1 cellular context compared by ENCODE assay signal in genomic region chr1:1371741-1372711, GRCh38.
TF ChIP-seq lines count a peak whose summit lies in the region.

No MANE protein-coding gene starts in this region.

TF ChIP-seq in K562, 482 proteins besides CTCF, POLR2A, EP300 and RAD21 (continued from another document):
- TF ChIP-seq CHD7 (IDR thresholded peaks at IDR 0.05; ENCODE audit: low read depth, low read length) (no peak), ETV5 (CRISPR knock-in tag; IDR thresholded peaks at IDR 0.05; ENCODE audit: low read depth) (peak; percentile 29; the same call in 1 of the 2 replicates), ZFP36 (IDR thresholded peaks at IDR 0.05; ENCODE audit: low read depth, low read length, partially characterized antibody) (no peak), SIX5 (IDR thresholded peaks at IDR 0.05; ENCODE audit: borderline replicate concordance in 1 of 2, insufficient read depth in 1 of 2, low read depth in 1 of 2, low read length in 2 of 2) (no peak), RERE (CRISPR knock-in tag; IDR thresholded peaks at IDR 0.05; ENCODE audit: borderline replicate concordance) (no peak), ZNF740 (CRISPR knock-in tag; IDR thresholded peaks at IDR 0.05) (peak; percentile 83), ZNF740 (tag; IDR thresholded peaks at IDR 0.05) (no peak; a peak in 1 of 4 replicates), TCFL5 (CRISPR knock-in tag; conservative IDR thresholded peaks at IDR 0.05) (no peak), PHB2 (IDR thresholded peaks at IDR 0.05; ENCODE audit: low read depth) (no peak), ZBTB9 (CRISPR knock-in tag; IDR thresholded peaks at IDR 0.05) (0 out of 2 replicates have a peak, but pooled peaks have one; percentile 17)
TF ChIP-seq in K562: peak in this region for 51.
